Comparison of ENCODE assay signal across 1 cellular context in the genomic region with DNA sequence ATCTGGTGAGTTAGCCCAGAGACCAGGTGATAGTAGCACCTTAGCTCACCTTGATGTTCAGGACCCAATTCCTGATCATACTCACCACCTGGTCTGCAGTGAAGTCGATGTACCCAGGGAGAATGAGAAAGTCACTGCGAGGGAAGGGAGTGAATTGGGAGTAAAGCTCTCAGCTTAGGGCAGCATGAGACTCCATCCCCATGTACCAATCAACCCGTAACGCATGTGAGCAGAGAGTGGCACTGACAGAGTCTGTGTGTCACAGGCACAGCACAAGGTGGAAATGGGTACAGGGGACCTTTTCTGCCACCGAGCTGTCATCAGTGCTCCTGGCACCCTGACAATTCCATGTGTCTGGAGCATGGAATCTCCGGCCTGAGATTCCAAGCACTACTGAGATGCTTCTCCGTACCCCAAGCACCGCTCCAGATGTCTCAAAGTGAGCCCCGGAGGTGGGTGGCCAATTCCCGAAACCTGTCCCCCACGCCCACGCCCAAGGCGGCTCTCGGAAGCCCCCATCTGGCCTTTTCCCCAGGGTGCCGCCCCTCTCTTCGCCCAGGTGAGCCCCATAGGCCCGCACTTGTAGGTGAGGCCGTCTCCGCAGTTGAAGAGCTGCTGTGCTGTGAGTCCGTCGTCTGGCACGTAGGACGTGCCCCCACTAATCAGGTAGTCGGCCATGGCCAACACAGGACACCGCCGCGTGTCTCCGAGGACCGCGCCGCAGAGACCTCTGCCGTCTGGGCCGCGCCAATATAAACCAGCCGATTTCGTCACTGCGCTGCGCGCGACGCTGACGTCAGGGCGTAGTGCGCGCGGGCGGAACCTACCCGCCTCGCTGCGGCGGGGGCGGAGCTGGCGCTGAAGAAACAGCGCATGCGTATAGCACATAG.
A peak's percentile ranks its signal among the peaks of the same experiment; 100 is the strongest.
TF ChIP-seq lines count a peak whose summit lies in the region.

A gene (minus strand): TSS at position 726 of the 890 bp plus-strand sequence. CDS start 48 bp downstream, at position 678.

TF ChIP-seq in HepG2, 621 proteins besides CTCF, POLR2A, EP300 and RAD21 (continued from another document and continues in another):
- TF ChIP-seq, protein P1, sequence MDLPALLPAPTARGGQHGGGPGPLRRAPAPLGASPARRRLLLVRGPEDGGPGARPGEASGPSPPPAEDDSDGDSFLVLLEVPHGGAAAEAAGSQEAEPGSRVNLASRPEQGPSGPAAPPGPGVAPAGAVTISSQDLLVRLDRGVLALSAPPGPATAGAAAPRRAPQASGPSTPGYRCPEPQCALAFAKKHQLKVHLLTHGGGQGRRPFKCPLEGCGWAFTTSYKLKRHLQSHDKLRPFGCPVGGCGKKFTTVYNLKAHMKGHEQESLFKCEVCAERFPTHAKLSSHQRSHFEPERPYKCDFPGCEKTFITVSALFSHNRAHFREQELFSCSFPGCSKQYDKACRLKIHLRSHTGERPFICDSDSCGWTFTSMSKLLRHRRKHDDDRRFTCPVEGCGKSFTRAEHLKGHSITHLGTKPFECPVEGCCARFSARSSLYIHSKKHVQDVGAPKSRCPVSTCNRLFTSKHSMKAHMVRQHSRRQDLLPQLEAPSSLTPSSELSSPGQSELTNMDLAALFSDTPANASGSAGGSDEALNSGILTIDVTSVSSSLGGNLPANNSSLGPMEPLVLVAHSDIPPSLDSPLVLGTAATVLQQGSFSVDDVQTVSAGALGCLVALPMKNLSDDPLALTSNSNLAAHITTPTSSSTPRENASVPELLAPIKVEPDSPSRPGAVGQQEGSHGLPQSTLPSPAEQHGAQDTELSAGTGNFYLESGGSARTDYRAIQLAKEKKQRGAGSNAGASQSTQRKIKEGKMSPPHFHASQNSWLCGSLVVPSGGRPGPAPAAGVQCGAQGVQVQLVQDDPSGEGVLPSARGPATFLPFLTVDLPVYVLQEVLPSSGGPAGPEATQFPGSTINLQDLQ (CRISPR knock-in tag; IDR thresholded peaks at IDR 0.05): peak; percentile 9; the same call in 1 of the 2 replicates
- TF ChIP-seq ZNF441 (CRISPR knock-in tag; IDR thresholded peaks at IDR 0.05; ENCODE audit: borderline replicate concordance) (peak; percentile 81; the same call in 1 of the 2 replicates), NFIB (CRISPR knock-in tag; IDR thresholded peaks at IDR 0.05; ENCODE audit: borderline replicate concordance) (0 out of 2 replicates have a peak, but pooled peaks have one; percentile 73), ZNF234 (CRISPR knock-in tag; conservative IDR thresholded peaks at IDR 0.05) (no peak), SP4 (CRISPR knock-in tag; IDR thresholded peaks at IDR 0.05) (peak; percentile 87), ZZZ3 (CRISPR knock-in tag; IDR thresholded peaks at IDR 0.05; ENCODE audit: borderline replicate concordance) (peak; percentile 80), ZNF430 (CRISPR knock-in tag; IDR thresholded peaks at IDR 0.05) (peak; percentile 97), JDP2 (CRISPR knock-in tag; IDR thresholded peaks at IDR 0.05; ENCODE audit: borderline replicate concordance) (no peak), AHR (CRISPR knock-in tag; IDR thresholded peaks at IDR 0.05) (peak; percentile 92; the same call in 1 of the 2 replicates), ZNF510 (CRISPR knock-in tag; IDR thresholded peaks at IDR 0.05; ENCODE audit: low read depth) (peak; percentile 90; the same call in 1 of the 2 replicates), ELF4 (CRISPR knock-in tag; IDR thresholded peaks at IDR 0.05; ENCODE audit: borderline replicate concordance) (no peak), ZNF317 (CRISPR knock-in tag; IDR thresholded peaks at IDR 0.05) (0 out of 2 replicates have a peak, but pooled peaks have one; percentile 74), ZNF709 (CRISPR knock-in tag; IDR thresholded peaks at IDR 0.05) (peak; percentile 95; the same call in 1 of the 2 replicates), ZNF891 (CRISPR knock-in tag; IDR thresholded peaks at IDR 0.05) (peak; percentile 92), RARA (CRISPR knock-in tag; IDR thresholded peaks at IDR 0.05) (peak; percentile 40; the same call in 1 of the 2 replicates), CHCHD3 (CRISPR knock-in tag; IDR thresholded peaks at IDR 0.05) (peak; percentile 87; the same call in 1 of the 2 replicates), ZFP41 (CRISPR knock-in tag; IDR thresholded peaks at IDR 0.05; ENCODE audit: borderline replicate concordance) (no peak; the same call in 1 of the 2 replicates), ZNF83 (CRISPR knock-in tag; IDR thresholded peaks at IDR 0.05; ENCODE audit: borderline replicate concordance) (peak; percentile 85; the same call in 1 of the 2 replicates), FOXK2 (IDR thresholded peaks at IDR 0.05) (no peak), CHD2 (IDR thresholded peaks at IDR 0.05; ENCODE audit: low read depth, low read length) (0 out of 2 replicates have a peak, but pooled peaks have one; percentile 23), REL (CRISPR knock-in tag; conservative IDR thresholded peaks at IDR 0.05) (peak; percentile 91; the same call in 1 of the 2 replicates), SAP130 (CRISPR knock-in tag; IDR thresholded peaks at IDR 0.05; ENCODE audit: low read depth) (peak; percentile 92), ISL2 (CRISPR knock-in tag; IDR thresholded peaks at IDR 0.05) (peak; percentile 67; the same call in 1 of the 2 replicates), THAP11 (CRISPR knock-in tag; IDR thresholded peaks at IDR 0.05) (peak; percentile 89), ZNF556 (CRISPR knock-in tag; IDR thresholded peaks at IDR 0.05; ENCODE audit: borderline replicate concordance) (peak; percentile 84; the same call in 1 of the 2 replicates), ZNF746 (CRISPR knock-in tag; IDR thresholded peaks at IDR 0.05) (peak; percentile 76), NFIC (IDR thresholded peaks at IDR 0.05; ENCODE audit: low read length) (no peak), SIX4 (CRISPR knock-in tag; IDR thresholded peaks at IDR 0.05) (peak; percentile 76; the same call in 1 of the 2 replicates), CAMTA2 (CRISPR knock-in tag; IDR thresholded peaks at IDR 0.05; ENCODE audit: borderline replicate concordance) (0 out of 2 replicates have a peak, but pooled peaks have one; percentile 56), MTF1 (CRISPR knock-in tag; IDR thresholded peaks at IDR 0.05) (peak; percentile 84), MTA3 (CRISPR knock-in tag; IDR thresholded peaks at IDR 0.05) (no peak), FOXC1 (CRISPR knock-in tag; IDR thresholded peaks at IDR 0.05; ENCODE audit: borderline replicate concordance) (peak; percentile 95), ZNF225 (CRISPR knock-in tag; IDR thresholded peaks at IDR 0.05) (peak; percentile 73; the same call in 1 of the 2 replicates), ZNF788 (CRISPR knock-in tag; IDR thresholded peaks at IDR 0.05; ENCODE audit: borderline replicate concordance) (peak; percentile 85; the same call in 1 of the 2 replicates), GFI1 (CRISPR knock-in tag; IDR thresholded peaks at IDR 0.05; ENCODE audit: borderline replicate concordance) (peak; percentile 53; the same call in 1 of the 2 replicates), ZBTB7B (CRISPR knock-in tag; IDR thresholded peaks at IDR 0.05) (peak; percentile 86), ZFP36L1 (CRISPR knock-in tag; IDR thresholded peaks at IDR 0.05) (peak; percentile 85; the same call in 1 of the 2 replicates), ZNF501 (CRISPR knock-in tag; IDR thresholded peaks at IDR 0.05) (peak; percentile 86), ZNF615 (CRISPR knock-in tag; IDR thresholded peaks at IDR 0.05; ENCODE audit: borderline replicate concordance) (peak; percentile 84; the same call in 1 of the 2 replicates), FOXO1 (CRISPR knock-in tag; IDR thresholded peaks at IDR 0.05) (peak; percentile 58), ZNF468 (CRISPR knock-in tag; IDR thresholded peaks at IDR 0.05) (no peak), ZBTB7A (CRISPR knock-in tag; IDR thresholded peaks at IDR 0.05) (peak; percentile 85), NKX3-1 (CRISPR knock-in tag; IDR thresholded peaks at IDR 0.05) (peak; percentile 91), ZFP36 (IDR thresholded peaks at IDR 0.05; ENCODE audit: borderline replicate concordance, low read depth, low read length, partially characterized antibody) (no peak), PHF8 (CRISPR knock-in tag; IDR thresholded peaks at IDR 0.05) (peak; percentile 91), STAG1 (CRISPR knock-in tag; IDR thresholded peaks at IDR 0.05) (peak; percentile 30; the same call in 1 of the 2 replicates), ZBTB21 (CRISPR knock-in tag; IDR thresholded peaks at IDR 0.05) (peak; percentile 79), HOXA3 (CRISPR knock-in tag; IDR thresholded peaks at IDR 0.05) (peak; percentile 98), ZNF790 (CRISPR knock-in tag; IDR thresholded peaks at IDR 0.05; ENCODE audit: borderline replicate concordance) (peak; percentile 58; the same call in 1 of the 2 replicates), MED13 (CRISPR knock-in tag; IDR thresholded peaks at IDR 0.05) (peak; percentile 42; the same call in 1 of the 2 replicates), KLF11 (CRISPR knock-in tag; IDR thresholded peaks at IDR 0.05) (peak; percentile 87)
- TF ChIP-seq, protein P2, sequence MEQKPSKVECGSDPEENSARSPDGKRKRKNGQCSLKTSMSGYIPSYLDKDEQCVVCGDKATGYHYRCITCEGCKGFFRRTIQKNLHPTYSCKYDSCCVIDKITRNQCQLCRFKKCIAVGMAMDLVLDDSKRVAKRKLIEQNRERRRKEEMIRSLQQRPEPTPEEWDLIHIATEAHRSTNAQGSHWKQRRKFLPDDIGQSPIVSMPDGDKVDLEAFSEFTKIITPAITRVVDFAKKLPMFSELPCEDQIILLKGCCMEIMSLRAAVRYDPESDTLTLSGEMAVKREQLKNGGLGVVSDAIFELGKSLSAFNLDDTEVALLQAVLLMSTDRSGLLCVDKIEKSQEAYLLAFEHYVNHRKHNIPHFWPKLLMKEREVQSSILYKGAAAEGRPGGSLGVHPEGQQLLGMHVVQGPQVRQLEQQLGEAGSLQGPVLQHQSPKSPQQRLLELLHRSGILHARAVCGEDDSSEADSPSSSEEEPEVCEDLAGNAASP (CRISPR knock-in tag; IDR thresholded peaks at IDR 0.05; ENCODE audit: borderline replicate concordance): 0 out of 2 replicates have a peak, but pooled peaks have one; percentile 43
- TF ChIP-seq, protein P3, sequence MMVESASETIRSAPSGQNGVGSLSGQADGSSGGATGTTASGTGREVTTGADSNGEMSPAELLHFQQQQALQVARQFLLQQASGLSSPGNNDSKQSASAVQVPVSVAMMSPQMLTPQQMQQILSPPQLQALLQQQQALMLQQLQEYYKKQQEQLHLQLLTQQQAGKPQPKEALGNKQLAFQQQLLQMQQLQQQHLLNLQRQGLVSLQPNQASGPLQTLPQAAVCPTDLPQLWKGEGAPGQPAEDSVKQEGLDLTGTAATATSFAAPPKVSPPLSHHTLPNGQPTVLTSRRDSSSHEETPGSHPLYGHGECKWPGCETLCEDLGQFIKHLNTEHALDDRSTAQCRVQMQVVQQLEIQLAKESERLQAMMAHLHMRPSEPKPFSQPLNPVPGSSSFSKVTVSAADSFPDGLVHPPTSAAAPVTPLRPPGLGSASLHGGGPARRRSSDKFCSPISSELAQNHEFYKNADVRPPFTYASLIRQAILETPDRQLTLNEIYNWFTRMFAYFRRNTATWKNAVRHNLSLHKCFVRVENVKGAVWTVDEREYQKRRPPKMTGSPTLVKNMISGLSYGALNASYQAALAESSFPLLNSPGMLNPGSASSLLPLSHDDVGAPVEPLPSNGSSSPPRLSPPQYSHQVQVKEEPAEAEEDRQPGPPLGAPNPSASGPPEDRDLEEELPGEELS (CRISPR knock-in tag; IDR thresholded peaks at IDR 0.05): peak; percentile 57
- TF ChIP-seq, protein P4, sequence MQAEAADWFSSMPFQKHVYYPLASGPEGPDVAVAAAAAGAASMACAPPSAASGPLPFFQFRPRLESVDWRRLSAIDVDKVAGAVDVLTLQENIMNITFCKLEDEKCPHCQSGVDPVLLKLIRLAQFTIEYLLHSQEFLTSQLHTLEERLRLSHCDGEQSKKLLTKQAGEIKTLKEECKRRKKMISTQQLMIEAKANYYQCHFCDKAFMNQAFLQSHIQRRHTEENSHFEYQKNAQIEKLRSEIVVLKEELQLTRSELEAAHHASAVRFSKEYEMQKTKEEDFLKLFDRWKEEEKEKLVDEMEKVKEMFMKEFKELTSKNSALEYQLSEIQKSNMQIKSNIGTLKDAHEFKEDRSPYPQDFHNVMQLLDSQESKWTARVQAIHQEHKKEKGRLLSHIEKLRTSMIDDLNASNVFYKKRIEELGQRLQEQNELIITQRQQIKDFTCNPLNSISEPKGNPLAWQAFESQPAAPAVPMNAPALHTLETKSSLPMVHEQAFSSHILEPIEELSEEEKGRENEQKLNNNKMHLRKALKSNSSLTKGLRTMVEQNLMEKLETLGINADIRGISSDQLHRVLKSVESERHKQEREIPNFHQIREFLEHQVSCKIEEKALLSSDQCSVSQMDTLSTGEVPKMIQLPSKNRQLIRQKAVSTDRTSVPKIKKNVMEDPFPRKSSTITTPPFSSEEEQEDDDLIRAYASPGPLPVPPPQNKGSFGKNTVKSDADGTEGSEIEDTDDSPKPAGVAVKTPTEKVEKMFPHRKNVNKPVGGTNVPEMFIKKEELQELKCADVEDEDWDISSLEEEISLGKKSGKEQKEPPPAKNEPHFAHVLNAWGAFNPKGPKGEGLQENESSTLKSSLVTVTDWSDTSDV (CRISPR knock-in tag; IDR thresholded peaks at IDR 0.05): peak; percentile 95; the same call in 1 of the 2 replicates
- TF ChIP-seq, protein P5, sequence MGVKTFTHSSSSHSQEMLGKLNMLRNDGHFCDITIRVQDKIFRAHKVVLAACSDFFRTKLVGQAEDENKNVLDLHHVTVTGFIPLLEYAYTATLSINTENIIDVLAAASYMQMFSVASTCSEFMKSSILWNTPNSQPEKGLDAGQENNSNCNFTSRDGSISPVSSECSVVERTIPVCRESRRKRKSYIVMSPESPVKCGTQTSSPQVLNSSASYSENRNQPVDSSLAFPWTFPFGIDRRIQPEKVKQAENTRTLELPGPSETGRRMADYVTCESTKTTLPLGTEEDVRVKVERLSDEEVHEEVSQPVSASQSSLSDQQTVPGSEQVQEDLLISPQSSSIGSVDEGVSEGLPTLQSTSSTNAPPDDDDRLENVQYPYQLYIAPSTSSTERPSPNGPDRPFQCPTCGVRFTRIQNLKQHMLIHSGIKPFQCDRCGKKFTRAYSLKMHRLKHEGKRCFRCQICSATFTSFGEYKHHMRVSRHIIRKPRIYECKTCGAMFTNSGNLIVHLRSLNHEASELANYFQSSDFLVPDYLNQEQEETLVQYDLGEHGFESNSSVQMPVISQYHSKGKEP (CRISPR knock-in tag; IDR thresholded peaks at IDR 0.05): no peak; the same call in 1 of the 2 replicates
- TF ChIP-seq, protein P6, sequence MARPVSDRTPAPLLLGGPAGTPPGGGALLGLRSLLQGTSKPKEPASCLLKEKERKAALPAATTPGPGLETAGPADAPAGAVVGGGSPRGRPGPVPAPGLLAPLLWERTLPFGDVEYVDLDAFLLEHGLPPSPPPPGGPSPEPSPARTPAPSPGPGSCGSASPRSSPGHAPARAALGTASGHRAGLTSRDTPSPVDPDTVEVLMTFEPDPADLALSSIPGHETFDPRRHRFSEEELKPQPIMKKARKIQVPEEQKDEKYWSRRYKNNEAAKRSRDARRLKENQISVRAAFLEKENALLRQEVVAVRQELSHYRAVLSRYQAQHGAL (CRISPR knock-in tag; IDR thresholded peaks at IDR 0.05; ENCODE audit: not compliant biosample characterization): peak; percentile 74
- TF ChIP-seq, protein P7, sequence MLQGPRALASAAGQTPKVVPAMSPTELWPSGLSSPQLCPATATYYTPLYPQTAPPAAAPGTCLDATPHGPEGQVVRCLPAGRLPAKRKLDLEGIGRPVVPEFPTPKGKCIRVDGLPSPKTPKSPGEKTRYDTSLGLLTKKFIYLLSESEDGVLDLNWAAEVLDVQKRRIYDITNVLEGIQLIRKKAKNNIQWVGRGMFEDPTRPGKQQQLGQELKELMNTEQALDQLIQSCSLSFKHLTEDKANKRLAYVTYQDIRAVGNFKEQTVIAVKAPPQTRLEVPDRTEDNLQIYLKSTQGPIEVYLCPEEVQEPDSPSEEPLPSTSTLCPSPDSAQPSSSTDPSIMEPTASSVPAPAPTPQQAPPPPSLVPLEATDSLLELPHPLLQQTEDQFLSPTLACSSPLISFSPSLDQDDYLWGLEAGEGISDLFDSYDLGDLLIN (CRISPR knock-in tag; IDR thresholded peaks at IDR 0.05; ENCODE audit: borderline replicate concordance): peak; percentile 82; the same call in 1 of the 2 replicates
